Comparison of ENCODE assay signal across 8 cellular contexts in the genomic region with DNA sequence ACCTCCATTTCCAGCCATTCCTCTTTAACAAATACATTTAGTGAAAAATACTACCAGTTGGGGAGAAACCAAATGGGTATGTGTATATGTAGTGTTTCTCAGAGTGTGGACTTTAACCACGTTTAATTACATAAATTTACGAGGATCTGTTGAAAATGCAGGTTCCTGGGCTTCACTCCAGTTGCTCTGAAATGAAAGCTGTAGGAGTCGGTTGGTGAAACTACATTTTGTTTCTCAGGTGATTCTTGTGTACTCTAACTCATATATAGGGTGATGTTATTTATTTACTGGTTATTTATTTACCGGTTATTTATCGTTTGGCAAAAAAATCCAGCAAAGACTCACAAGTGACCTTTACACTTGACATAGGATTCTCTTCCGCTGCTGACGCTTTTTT. TPM values are rescaled to one million over a fixed set of nuclear protein-coding genes. Genes with fewer than 3 reads are reported as not detected.
DNase-seq lines count a peak whose midpoint lies in the region; ATAC-seq and TF ChIP-seq lines count a peak whose summit lies in the region.

No MANE protein-coding gene starts in this region.

- peak overlapping the region; percentile 79; the same call in 1 of the 2 replicates for H3K14ac ChIP-seq in IMR-90 (replicated peaks; ENCODE audit: low read depth, low read length)

- H4K8ac ChIP-seq in IMR-90 (ENCODE audit: low read depth in 2 of 2, low read length in 2 of 2), result peak overlapping the region; percentile 92 to 94

- no peak overlapping the region for H4K91ac ChIP-seq in IMR-90 (ENCODE audit: insufficient read depth, low read depth, low read length)

- peak overlapping the region; percentile 70; the same call in 1 of the 2 replicates for H3K4me2 ChIP-seq in IMR-90 (ENCODE audit: low read depth, low read length)

- H3K4me3 ChIP-seq in IMR-90 (ENCODE audit: insufficient read depth, low read depth, low read length) (peak overlapping the region; percentile 68; the same call in 1 of the 2 replicates), ectodermal cell (ENCODE audit: insufficient read depth, low read depth, low read length) (peak overlapping the region; percentile 92), rectal smooth muscle tissue (ENCODE audit: low read length) (peak overlapping the region; percentile 58)

- H3K79me1 ChIP-seq in IMR-90 (ENCODE audit: low read depth in 1 of 2, low read length in 2 of 2), result peaks cover 5 to 30% of the 10 kb centered on the region in 2 experiments; a peak in 2 of 4 replicates

- H3K36me3 ChIP-seq in IMR-90 (ENCODE audit: control insufficient read depth, insufficient read depth, low read length) (peaks cover 6% of the 10 kb centered on the region; the same call in 1 of the 2 replicates), ectodermal cell (ENCODE audit: control insufficient read depth, insufficient read depth, low read length) (no peaks in the 10 kb centered on the region), rectal smooth muscle tissue (ENCODE audit: control insufficient read depth, insufficient read depth, low read length) (no peaks in the 10 kb centered on the region)

- H3K23ac ChIP-seq in IMR-90 (ENCODE audit: low read depth, low read length), result no peak overlapping the region

- POLR2A ChIA-PET in IMR-90 (lab: Charles Lee; ENCODE audit: unreplicated experiment), result no interaction called here

- ATAC-seq in IMR-90 (ENCODE audit: low read depth), result no peak

- H3K9ac ChIP-seq in IMR-90 (ENCODE audit: low read depth, low read length), result peak overlapping the region; percentile 7; the same call in 1 of the 2 replicates
- peak overlapping the region; percentile 10 for H3K9ac ChIP-seq in rectal smooth muscle tissue (ENCODE audit: low read length)

- 0 out of 2 replicates have a peak overlapping the region, but pooled peaks have one; percentile 12 for H3K18ac ChIP-seq in IMR-90 (ENCODE audit: low read depth, low read length)

- no peak overlapping the region for H2BK20ac ChIP-seq in IMR-90 (ENCODE audit: low read depth, low read length)

- no peak overlapping the region; the same call in 1 of the 2 replicates for H3K4ac ChIP-seq in IMR-90 (ENCODE audit: low read depth, low read length)

- dilution Hi-C loops in IMR-90 (cut with HindIII; ENCODE audit: low sequenced_read_pairs, unreplicated experiment), result no loop called here

- no peaks in the 10 kb centered on the region for H4K20me1 ChIP-seq in IMR-90 (ENCODE audit: insufficient read depth, low read length)

- peak overlapping the region; percentile 81; the same call in 1 of the 2 replicates for H4K5ac ChIP-seq in IMR-90 (ENCODE audit: low read depth, low read length)

- no peak overlapping the region for H3K56ac ChIP-seq in IMR-90 (ENCODE audit: extremely low read depth, insufficient read depth, low read length)

- H2BK15ac ChIP-seq in IMR-90 (ENCODE audit: low read depth, low read length), result no peak overlapping the region

- H3K27ac Mint-ChIP-seq in T-helper 1 cell treated with Interleukin-12 subunit alpha and Interleukin-12 subunit beta and Interleukin-4 antibody, amounts not matched to agents 30 μg/mL and 1 μg/mL, for 36 hours, result peak overlapping the region; percentile 53

- CTCF ChIA-PET in IMR-90 (lab: Yijun Ruan, JAX), result no interaction called here

- H2AK9ac ChIP-seq in IMR-90 (replicated peaks; ENCODE audit: low read depth, low read length, poor library complexity), result no peak overlapping the region

- no peak overlapping the region; the same call in 1 of the 2 replicates for H2BK120ac ChIP-seq in IMR-90 (ENCODE audit: low read depth, low read length)

- H3K27me3 ChIP-seq in IMR-90 (ENCODE audit: control insufficient read depth, insufficient read depth, low read length) (no peaks in the 10 kb centered on the region), ectodermal cell (ENCODE audit: control insufficient read depth, insufficient read depth, low read length, poor library complexity, severe bottlenecking) (no peaks in the 10 kb centered on the region), rectal smooth muscle tissue (ENCODE audit: control insufficient read depth, insufficient read depth, low read length) (no peaks in the 10 kb centered on the region)

- intact Hi-C loops in IMR-90 (cut with micrococcal nuclease), result loop anchor here (5.0 to 10.0 kb wide), 3 partner anchors 98 to 665 kb away; a partner anchor contains a TSS

- TF ChIP-seq RAD21 in IMR-90 (IDR thresholded peaks at IDR 0.05; ENCODE audit: low read length), result no peak

- no peaks in the 10 kb centered on the region for H3K27me3 Mint-ChIP-seq in T-helper 1 cell treated with Interleukin-12 subunit alpha and Interleukin-12 subunit beta and Interleukin-4 antibody, amounts not matched to agents 30 μg/mL and 1 μg/mL, for 36 hours (ENCODE audit: low read depth)

- H2BK5ac ChIP-seq in IMR-90 (ENCODE audit: low read depth, low read length, poor library complexity, severe bottlenecking), result peak overlapping the region; percentile 19

- H3K27ac ChIP-seq in IMR-90 (ENCODE audit: insufficient read depth, low read length), result no peak overlapping the region
- no peak overlapping the region for H3K27ac ChIP-seq in ectodermal cell (ENCODE audit: insufficient read depth, low read depth, low read length, poor library complexity, severe bottlenecking)
- H3K27ac ChIP-seq in rectal smooth muscle tissue (ENCODE audit: low read depth, low read length), result peak overlapping the region; percentile 85

- BruUV-seq in IMR-90 (replicated peaks; lab: Mats Ljungman, UMichigan), result no TSS peak

- in situ Hi-C loops in IMR-90 (cut with MboI; ENCODE audit: low sequenced_read_pairs) (no loop called here), KBM-7 (cut with MboI; ENCODE audit: low pct_unique_long_range_greater_than_20kb, low sequenced_read_pairs) (no loop called here)

- peaks cover 59% of the 10 kb centered on the region for H3K4me1 Mint-ChIP-seq in T-helper 1 cell treated with Interleukin-12 subunit alpha and Interleukin-12 subunit beta and Interleukin-4 antibody, amounts not matched to agents 30 μg/mL and 1 μg/mL, for 36 hours (ENCODE audit: low read depth)

- peaks cover 60% of the 10 kb centered on the region for H3K36me3 Mint-ChIP-seq in T-helper 1 cell treated with Interleukin-12 subunit alpha and Interleukin-12 subunit beta and Interleukin-4 antibody, amounts not matched to agents 30 μg/mL and 1 μg/mL, for 36 hours (ENCODE audit: low read depth)

- H2AK5ac ChIP-seq in IMR-90 (ENCODE audit: low read depth, low read length), result no peak overlapping the region

- H2AFZ ChIP-seq in IMR-90 (replicated peaks; ENCODE audit: low read length, poor library complexity), result no peak overlapping the region

- H3K4me1 ChIP-seq in IMR-90 (ENCODE audit: control insufficient read depth, insufficient read depth, low read length) (no peaks in the 10 kb centered on the region), ectodermal cell (ENCODE audit: control insufficient read depth, insufficient read depth, low read length) (no peaks in the 10 kb centered on the region), rectal smooth muscle tissue (ENCODE audit: control insufficient read depth, insufficient read depth, low read length) (peaks cover 14% of the 10 kb centered on the region)

- TF ChIP-seq CTCF in IMR-90 (conservative IDR thresholded peaks at IDR 0.05; ENCODE audit: low read depth, low read length), result no peak

- DNase-seq in T-helper 1 cell (no peak), IMR-90 (no peak), T1000 (lab: John Stamatoyannopoulos, UW) (no peak), KBM-7 (no peak)
- no peak for DNase-seq in stimulated activated naive CD4-positive, alpha-beta T cell (lab: John Stamatoyannopoulos, UW)

- no peaks in the 10 kb centered on the region for H3K9me3 Mint-ChIP-seq in T-helper 1 cell treated with Interleukin-12 subunit alpha and Interleukin-12 subunit beta and Interleukin-4 antibody, amounts not matched to agents 30 μg/mL and 1 μg/mL, for 36 hours

- no peaks in the 10 kb centered on the region for H3K9me1 ChIP-seq in IMR-90 (ENCODE audit: insufficient read depth, low read length)

- no peak for TF ChIP-seq POLR2A in IMR-90 (IDR thresholded peaks at IDR 0.05; ENCODE audit: low read depth, low read length)

- WGBS in IMR-90 (ENCODE audit: extremely low coverage in 2 of 2, insufficient read length in 1 of 2), 2 experiments, result no CpG with 5 or more reads among the region's 7 CpGs
- WGBS in ectodermal cell, 2 experiments, result 35 to 36% methylated on average over 5 to 7 of the region's 7 CpGs

- H3K9me3 ChIP-seq in IMR-90 (ENCODE audit: control insufficient read depth, insufficient read depth, low read length), result no peaks in the 10 kb centered on the region
- no peaks in the 10 kb centered on the region for H3K9me3 ChIP-seq in ectodermal cell (ENCODE audit: control insufficient read depth, low read length)

- H3K4me3 Mint-ChIP-seq in T-helper 1 cell treated with Interleukin-12 subunit alpha and Interleukin-12 subunit beta and Interleukin-4 antibody, amounts not matched to agents 30 μg/mL and 1 μg/mL, for 36 hours, result peak overlapping the region; percentile 95

TF ChIP-seq in IMR-90, 13 proteins besides CTCF, POLR2A, EP300 and RAD21 (continues in another document):
- no peak for TF ChIP-seq CHD1 (IDR thresholded peaks at IDR 0.05; ENCODE audit: low read depth, low read length)
- TF ChIP-seq FOS (IDR thresholded peaks at IDR 0.05; ENCODE audit: low read depth, low read length), result no peak
- no peak for TF ChIP-seq BHLHE40 (IDR thresholded peaks at IDR 0.05; ENCODE audit: low read depth, low read length)
- TF ChIP-seq MAFK (IDR thresholded peaks at IDR 0.05; ENCODE audit: low read depth, low read length), result no peak
- TF ChIP-seq, protein P1, sequence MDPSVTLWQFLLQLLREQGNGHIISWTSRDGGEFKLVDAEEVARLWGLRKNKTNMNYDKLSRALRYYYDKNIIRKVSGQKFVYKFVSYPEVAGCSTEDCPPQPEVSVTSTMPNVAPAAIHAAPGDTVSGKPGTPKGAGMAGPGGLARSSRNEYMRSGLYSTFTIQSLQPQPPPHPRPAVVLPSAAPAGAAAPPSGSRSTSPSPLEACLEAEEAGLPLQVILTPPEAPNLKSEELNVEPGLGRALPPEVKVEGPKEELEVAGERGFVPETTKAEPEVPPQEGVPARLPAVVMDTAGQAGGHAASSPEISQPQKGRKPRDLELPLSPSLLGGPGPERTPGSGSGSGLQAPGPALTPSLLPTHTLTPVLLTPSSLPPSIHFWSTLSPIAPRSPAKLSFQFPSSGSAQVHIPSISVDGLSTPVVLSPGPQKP (IDR thresholded peaks at IDR 0.05; ENCODE audit: borderline replicate concordance, low read depth, low read length), result no peak
- no peak for TF ChIP-seq NFE2L2 (IDR thresholded peaks at IDR 0.05; ENCODE audit: low read depth, low read length)
- TF ChIP-seq MAZ (IDR thresholded peaks at IDR 0.05; ENCODE audit: borderline replicate concordance, low read depth, low read length), result no peak

RNA-seq across cellular contexts. Expression of a gene that starts 0.4 kb away (rescaled TPM):
- total RNA-seq in IMR-90 (2012; rRNA removed), result 41.9 and 46.4 TPM in 2 replicates
- polyA plus RNA-seq in IMR-90 (2012; rRNA removed), result 24.8 and 25.4 TPM in 2 replicates
- polyA plus RNA-seq in IMR-90 (2012; cell fraction: cytosol; rRNA removed), result 8.1 and 12.2 TPM in 2 replicates
- polyA plus RNA-seq in IMR-90 (2012; cell fraction: nucleus; rRNA removed; ENCODE audit: low replicate concordance), result 5.6 and 36.1 TPM in 2 replicates
- polyA plus RNA-seq in ectodermal cell (2013, experiment 1 of 4), result 22.0 TPM
- polyA plus RNA-seq in ectodermal cell (2013, experiment 2 of 4), result 24.3 TPM
- polyA plus RNA-seq in ectodermal cell (2013, experiment 3 of 4), result 25.6 TPM
- polyA plus RNA-seq in ectodermal cell (2013, experiment 4 of 4), result 27.6 TPM
